ENCODE assay signal across 16 cellular contexts in the genomic region with DNA sequence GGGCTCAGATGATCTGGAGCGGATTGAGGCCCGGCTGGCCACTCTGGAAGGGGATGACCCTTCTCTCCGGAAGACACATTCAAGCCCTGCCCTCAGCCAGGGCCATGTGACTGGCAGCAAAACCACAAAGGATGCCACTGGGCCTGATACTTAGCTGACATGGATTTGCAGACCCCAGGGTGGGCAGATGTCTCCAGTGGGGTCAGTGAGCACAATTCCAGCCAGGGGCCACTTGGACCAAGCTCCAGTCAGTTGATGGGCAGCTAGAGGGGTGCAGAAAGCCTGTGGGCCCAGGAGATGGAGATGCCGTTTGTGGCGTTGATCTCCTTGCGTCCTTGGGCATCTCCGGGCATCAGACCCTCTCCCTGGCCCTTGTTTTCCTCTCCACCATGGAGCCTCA. TPM values are rescaled to one million over a fixed set of nuclear protein-coding genes. Genes with fewer than 3 reads are reported as not detected.
DNase-seq lines count a peak whose midpoint lies in the region; ATAC-seq and TF ChIP-seq lines count a peak whose summit lies in the region.
"Had no signal": no experiment of that assay in that cellular context is flagged by ENCODE, and none has a peak within 500 bp of the region (broad histone marks: within the 10 kb centered on the region; RNA-seq: fewer than 3 reads in every experiment).

No MANE protein-coding gene starts in this region.

- no peak overlapping the region for H3K4me3 Mint-ChIP-seq in activated naive CD8-positive, alpha-beta T cell treated with anti-CD3 and anti-CD28 coated beads, Interleukin-2, amount 10 ng/mL, durations not matched to agents 7 days and 5 days
- H3K4me3 Mint-ChIP-seq in activated naive CD8-positive, alpha-beta T cell treated with anti-CD3 and anti-CD28 coated beads for 36 hours = no peak overlapping the region
- H3K4me3 Mint-ChIP-seq: CD4-positive, CD25-positive, alpha-beta regulatory T cell; CD8-positive, alpha-beta memory T cell; H9 had no signal

- H3K4me3 ChIP-seq in RWPE2 (ENCODE audit: severe bottlenecking) (no peak overlapping the region), lower lobe of right lung (no peak overlapping the region), spleen (no peak overlapping the region), BE2C (ENCODE audit: low read depth, low read length) (no peak overlapping the region)
- H3K4me3 ChIP-seq: BLaER1 treated with 17β-estradiol and CSF1 and Interleukin-3, amounts not matched to agents 10 nM and 100 nM had no signal

- no peaks in the 10 kb centered on the region for H3K9me3 Mint-ChIP-seq in activated naive CD8-positive, alpha-beta T cell treated with anti-CD3 and anti-CD28 coated beads, Interleukin-2, amount 10 ng/mL, durations not matched to agents 7 days and 5 days
- H3K9me3 Mint-ChIP-seq in activated naive CD8-positive, alpha-beta T cell treated with anti-CD3 and anti-CD28 coated beads for 36 hours = no peaks in the 10 kb centered on the region
- H3K9me3 Mint-ChIP-seq: CD8-positive, alpha-beta memory T cell; H9 had no signal

- H3K36me3 ChIP-seq in RWPE2 (ENCODE audit: low read depth) (no peaks in the 10 kb centered on the region), lower lobe of right lung (no peaks in the 10 kb centered on the region), spleen (no peaks in the 10 kb centered on the region), BE2C (no peaks in the 10 kb centered on the region)
- H3K36me3 ChIP-seq: BLaER1 treated with 17β-estradiol and CSF1 and Interleukin-3, amounts not matched to agents 10 nM and 100 nM had no signal

- no peak overlapping the region for H3K27ac Mint-ChIP-seq in activated naive CD8-positive, alpha-beta T cell treated with anti-CD3 and anti-CD28 coated beads, Interleukin-2, amount 10 ng/mL, durations not matched to agents 7 days and 5 days
- H3K27ac Mint-ChIP-seq in activated naive CD8-positive, alpha-beta T cell treated with anti-CD3 and anti-CD28 coated beads for 36 hours = no peak overlapping the region
- H3K27ac Mint-ChIP-seq: CD4-positive, CD25-positive, alpha-beta regulatory T cell; CD8-positive, alpha-beta memory T cell; H9 had no signal

- peak; percentile 20 for DNase-seq in activated naive CD8-positive, alpha-beta T cell treated with anti-CD3 and anti-CD28 coated beads, Interleukin-2, amount 10 ng/mL, durations not matched to agents 7 days and 5 days
- DNase-seq in activated naive CD8-positive, alpha-beta T cell treated with anti-CD3 and anti-CD28 coated beads for 36 hours = no peak
- DNase-seq in RWPE2 (ENCODE audit: low spot score) = peak; percentile 33
- DNase-seq in lower lobe of right lung = peak; percentile 10
- peak; percentile 52 for DNase-seq in spleen
- no peak for DNase-seq in NCI-H446 treated with DMSO at 0.1 percent for 48 hours (lab: John Stamatoyannopoulos, UW)
- no peak for DNase-seq in NCI-H2029 (lab: John Stamatoyannopoulos, UW)
- no peak for DNase-seq in BE2C
- DNase-seq: 8988T; CD4-positive, CD25-positive, alpha-beta regulatory T cell; COR-L47; H9 had no signal

- no peak for TF ChIP-seq POLR2A in spleen (IDR thresholded peaks at IDR 0.05)

- no peaks in the 10 kb centered on the region for H3K27me3 ChIP-seq in RWPE2 (ENCODE audit: insufficient read depth, poor library complexity, severe bottlenecking)
- H3K27me3 ChIP-seq in lower lobe of right lung (ENCODE audit: low read depth) = peaks cover 21% of the 10 kb centered on the region
- peaks cover 0 to 19% (median 0%) of the 10 kb centered on the region in 7 donors for H3K27me3 ChIP-seq in spleen (replicated peaks in 1 of 7)
- H3K27me3 ChIP-seq in BE2C = no peaks in the 10 kb centered on the region

- peaks cover 21% of the 10 kb centered on the region for H3K27me3 Mint-ChIP-seq in activated naive CD8-positive, alpha-beta T cell treated with anti-CD3 and anti-CD28 coated beads, Interleukin-2, amount 10 ng/mL, durations not matched to agents 7 days and 5 days
- H3K27me3 Mint-ChIP-seq in activated naive CD8-positive, alpha-beta T cell treated with anti-CD3 and anti-CD28 coated beads for 36 hours = peaks cover 20% of the 10 kb centered on the region

- WGBS in spleen, 5 donors = 84 to 98% (median 88%) methylated on average over 7 of the region's 7 CpGs

- peaks cover 4% of the 10 kb centered on the region for H3K4me1 Mint-ChIP-seq in activated naive CD8-positive, alpha-beta T cell treated with anti-CD3 and anti-CD28 coated beads, Interleukin-2, amount 10 ng/mL, durations not matched to agents 7 days and 5 days
- H3K4me1 Mint-ChIP-seq in activated naive CD8-positive, alpha-beta T cell treated with anti-CD3 and anti-CD28 coated beads for 36 hours = peaks cover 12% of the 10 kb centered on the region

- no peak overlapping the region for H3K27ac ChIP-seq in RWPE2 (ENCODE audit: poor library complexity, severe bottlenecking)
- H3K27ac ChIP-seq in lower lobe of right lung = no peak overlapping the region
- no peak overlapping the region for H3K27ac ChIP-seq in spleen
- H3K27ac ChIP-seq: BLaER1 treated with 17β-estradiol and CSF1 and Interleukin-3, amounts not matched to agents 10 nM and 100 nM had no signal

- POLR2A ChIA-PET in activated naive CD8-positive, alpha-beta T cell treated with anti-CD3 and anti-CD28 coated beads, Interleukin-2, amount 10 ng/mL, durations not matched to agents 7 days and 5 days (lab: Charles Lee) = no interaction called here

- H3K9me3 ChIP-seq in RWPE2 (ENCODE audit: severe bottlenecking) = no peaks in the 10 kb centered on the region
- H3K9me3 ChIP-seq in lower lobe of right lung = no peaks in the 10 kb centered on the region
- no peaks in the 10 kb centered on the region for H3K9me3 ChIP-seq in spleen
- H3K9me3 ChIP-seq in BE2C = no peaks in the 10 kb centered on the region
- H3K9me3 ChIP-seq: BLaER1 treated with 17β-estradiol and CSF1 and Interleukin-3, amounts not matched to agents 10 nM and 100 nM had no signal

- TF ChIP-seq CTCF in RWPE2 (IDR thresholded peaks at IDR 0.05; ENCODE audit: poor library complexity, severe bottlenecking) = no peak
- no peak for TF ChIP-seq CTCF in lower lobe of right lung (IDR thresholded peaks at IDR 0.05)
- no peak for TF ChIP-seq CTCF in spleen (IDR thresholded peaks at IDR 0.05 in 8 of 11, conservative IDR thresholded peaks at IDR 0.05 in 3 of 11)
- no peak for TF ChIP-seq CTCF in BE2C (IDR thresholded peaks at IDR 0.05; ENCODE audit: low read depth, low read length)

- no peak for ATAC-seq in activated naive CD8-positive, alpha-beta T cell treated with anti-CD3 and anti-CD28 coated beads, Interleukin-2, amount 10 ng/mL, durations not matched to agents 7 days and 5 days (ENCODE audit: low read depth)
- no peak for ATAC-seq in RWPE2 (ENCODE audit: low read depth)
- ATAC-seq in lower lobe of right lung = no peak
- ATAC-seq: HepG2 had no signal

- intact Hi-C loops in lower lobe of right lung (cut with DNase I) = no loop called here
- intact Hi-C loops in spleen (cut with DNase I; ENCODE audit: low total_unique reads) = no loop called here

- H3K4me1 ChIP-seq in RWPE2 (ENCODE audit: insufficient read depth, poor library complexity, severe bottlenecking) (no peaks in the 10 kb centered on the region), lower lobe of right lung (peaks cover 8% of the 10 kb centered on the region), spleen (peaks cover 0 to 18% (median 5%) of the 10 kb centered on the region in 6 donors), BE2C (no peaks in the 10 kb centered on the region)

- H3K36me3 Mint-ChIP-seq in activated naive CD8-positive, alpha-beta T cell treated with anti-CD3 and anti-CD28 coated beads, Interleukin-2, amount 10 ng/mL, durations not matched to agents 7 days and 5 days = no peaks in the 10 kb centered on the region
- H3K36me3 Mint-ChIP-seq in activated naive CD8-positive, alpha-beta T cell treated with anti-CD3 and anti-CD28 coated beads for 36 hours = no peaks in the 10 kb centered on the region
- H3K36me3 Mint-ChIP-seq: CD8-positive, alpha-beta memory T cell had no signal

RNA-seq across cellular contexts. Expression of a gene that starts 46.7 kb away (rescaled TPM):
- under 1 TPM; 0.08 to 0.09 TPM for total RNA-seq in activated naive CD8-positive, alpha-beta T cell treated with anti-CD3 and anti-CD28 coated beads, Interleukin-2, amount 10 ng/mL, durations not matched to agents 7 days and 5 days
- total RNA-seq in activated naive CD8-positive, alpha-beta T cell treated with anti-CD3 and anti-CD28 coated beads for 36 hours = not detected
- total RNA-seq in lower lobe of right lung (not detected), spleen (under 1 TPM in 6 of 7 donors, not detected in 1; 0.09 to 0.42 (median 0.25) TPM)
- under 1 TPM; 0.03 to 0.24 (median 0.05) TPM for polyA plus RNA-seq in spleen
- polyA plus RNA-seq in BE2C (2012; ENCODE audit: insufficient read depth, insufficient read length, low read depth) = 1.0 TPM
- total RNA-seq: CD4-positive, CD25-positive, alpha-beta regulatory T cell; CD8-positive, alpha-beta memory T cell; HepG2 had no signal
- polyA plus RNA-seq: AG04450; CD4-positive, CD25-positive, alpha-beta regulatory T cell had no signal

Comparison
In these comparisons a context has a peak if more than half of its experiments do, and no peak if none do; other contexts are left out.
1. DNase-seq: peak in activated naive CD8-positive, alpha-beta T cell treated with anti-CD3 and anti-CD28 coated beads, Interleukin-2, amount 10 ng/mL, durations not matched to agents 7 days and 5 days (single experiment), RWPE2 (single experiment), lower lobe of right lung (single experiment) and spleen (single experiment); none in activated naive CD8-positive, alpha-beta T cell treated with anti-CD3 and anti-CD28 coated beads for 36 hours (single experiment), NCI-H446 treated with DMSO at 0.1 percent for 48 hours (single experiment), NCI-H2029 (single experiment) and BE2C (single experiment).